2 cellular contexts compared by ENCODE assay signal in the genomic region with DNA sequence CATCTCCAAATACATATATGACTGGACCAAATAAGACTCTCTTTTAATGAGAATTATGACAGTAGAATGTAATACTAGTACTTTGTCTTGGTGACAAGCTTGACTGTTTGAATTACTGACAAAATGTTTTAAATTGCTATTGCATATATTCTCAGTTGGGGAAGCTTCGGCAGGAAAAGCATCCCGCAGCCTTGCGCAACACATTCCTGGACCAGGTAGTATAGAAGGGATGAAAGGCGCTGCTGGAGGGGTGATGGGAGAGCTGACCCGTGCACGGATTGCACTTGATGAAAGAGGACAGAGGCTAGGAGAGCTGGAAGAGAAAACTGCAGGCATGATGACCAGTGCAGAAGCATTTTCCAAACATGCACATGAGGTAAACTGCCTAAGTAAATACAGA.
TF ChIP-seq lines count a peak whose summit lies in the region.

No MANE protein-coding gene starts in this region.

TF ChIP-seq in GM23338, 12 proteins besides CTCF, POLR2A, EP300 and RAD21 (continues in another document):
- TF ChIP-seq, protein P1, sequence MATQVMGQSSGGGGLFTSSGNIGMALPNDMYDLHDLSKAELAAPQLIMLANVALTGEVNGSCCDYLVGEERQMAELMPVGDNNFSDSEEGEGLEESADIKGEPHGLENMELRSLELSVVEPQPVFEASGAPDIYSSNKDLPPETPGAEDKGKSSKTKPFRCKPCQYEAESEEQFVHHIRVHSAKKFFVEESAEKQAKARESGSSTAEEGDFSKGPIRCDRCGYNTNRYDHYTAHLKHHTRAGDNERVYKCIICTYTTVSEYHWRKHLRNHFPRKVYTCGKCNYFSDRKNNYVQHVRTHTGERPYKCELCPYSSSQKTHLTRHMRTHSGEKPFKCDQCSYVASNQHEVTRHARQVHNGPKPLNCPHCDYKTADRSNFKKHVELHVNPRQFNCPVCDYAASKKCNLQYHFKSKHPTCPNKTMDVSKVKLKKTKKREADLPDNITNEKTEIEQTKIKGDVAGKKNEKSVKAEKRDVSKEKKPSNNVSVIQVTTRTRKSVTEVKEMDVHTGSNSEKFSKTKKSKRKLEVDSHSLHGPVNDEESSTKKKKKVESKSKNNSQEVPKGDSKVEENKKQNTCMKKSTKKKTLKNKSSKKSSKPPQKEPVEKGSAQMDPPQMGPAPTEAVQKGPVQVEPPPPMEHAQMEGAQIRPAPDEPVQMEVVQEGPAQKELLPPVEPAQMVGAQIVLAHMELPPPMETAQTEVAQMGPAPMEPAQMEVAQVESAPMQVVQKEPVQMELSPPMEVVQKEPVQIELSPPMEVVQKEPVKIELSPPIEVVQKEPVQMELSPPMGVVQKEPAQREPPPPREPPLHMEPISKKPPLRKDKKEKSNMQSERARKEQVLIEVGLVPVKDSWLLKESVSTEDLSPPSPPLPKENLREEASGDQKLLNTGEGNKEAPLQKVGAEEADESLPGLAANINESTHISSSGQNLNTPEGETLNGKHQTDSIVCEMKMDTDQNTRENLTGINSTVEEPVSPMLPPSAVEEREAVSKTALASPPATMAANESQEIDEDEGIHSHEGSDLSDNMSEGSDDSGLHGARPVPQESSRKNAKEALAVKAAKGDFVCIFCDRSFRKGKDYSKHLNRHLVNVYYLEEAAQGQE (IDR thresholded peaks at IDR 0.05; ENCODE audit: unreplicated experiment): no peak
- TF ChIP-seq NANOG (IDR thresholded peaks at IDR 0.05; ENCODE audit: borderline replicate concordance): no peak
- TF ChIP-seq STAT1 (IDR thresholded peaks at IDR 0.05; ENCODE audit: unreplicated experiment): no peak
- no peak for TF ChIP-seq ZNF331 (CRISPR knock-in tag; IDR thresholded peaks at IDR 0.05; ENCODE audit: low read depth)
- TF ChIP-seq POLR2AphosphoS5 (IDR thresholded peaks at IDR 0.05; ENCODE audit: low read depth): no peak
- no peak for TF ChIP-seq JUNB (IDR thresholded peaks at IDR 0.05; ENCODE audit: unreplicated experiment)
- TF ChIP-seq EZH2 (IDR thresholded peaks at IDR 0.05; ENCODE audit: low read depth, unreplicated experiment): no peak
- TF ChIP-seq, protein P2, sequence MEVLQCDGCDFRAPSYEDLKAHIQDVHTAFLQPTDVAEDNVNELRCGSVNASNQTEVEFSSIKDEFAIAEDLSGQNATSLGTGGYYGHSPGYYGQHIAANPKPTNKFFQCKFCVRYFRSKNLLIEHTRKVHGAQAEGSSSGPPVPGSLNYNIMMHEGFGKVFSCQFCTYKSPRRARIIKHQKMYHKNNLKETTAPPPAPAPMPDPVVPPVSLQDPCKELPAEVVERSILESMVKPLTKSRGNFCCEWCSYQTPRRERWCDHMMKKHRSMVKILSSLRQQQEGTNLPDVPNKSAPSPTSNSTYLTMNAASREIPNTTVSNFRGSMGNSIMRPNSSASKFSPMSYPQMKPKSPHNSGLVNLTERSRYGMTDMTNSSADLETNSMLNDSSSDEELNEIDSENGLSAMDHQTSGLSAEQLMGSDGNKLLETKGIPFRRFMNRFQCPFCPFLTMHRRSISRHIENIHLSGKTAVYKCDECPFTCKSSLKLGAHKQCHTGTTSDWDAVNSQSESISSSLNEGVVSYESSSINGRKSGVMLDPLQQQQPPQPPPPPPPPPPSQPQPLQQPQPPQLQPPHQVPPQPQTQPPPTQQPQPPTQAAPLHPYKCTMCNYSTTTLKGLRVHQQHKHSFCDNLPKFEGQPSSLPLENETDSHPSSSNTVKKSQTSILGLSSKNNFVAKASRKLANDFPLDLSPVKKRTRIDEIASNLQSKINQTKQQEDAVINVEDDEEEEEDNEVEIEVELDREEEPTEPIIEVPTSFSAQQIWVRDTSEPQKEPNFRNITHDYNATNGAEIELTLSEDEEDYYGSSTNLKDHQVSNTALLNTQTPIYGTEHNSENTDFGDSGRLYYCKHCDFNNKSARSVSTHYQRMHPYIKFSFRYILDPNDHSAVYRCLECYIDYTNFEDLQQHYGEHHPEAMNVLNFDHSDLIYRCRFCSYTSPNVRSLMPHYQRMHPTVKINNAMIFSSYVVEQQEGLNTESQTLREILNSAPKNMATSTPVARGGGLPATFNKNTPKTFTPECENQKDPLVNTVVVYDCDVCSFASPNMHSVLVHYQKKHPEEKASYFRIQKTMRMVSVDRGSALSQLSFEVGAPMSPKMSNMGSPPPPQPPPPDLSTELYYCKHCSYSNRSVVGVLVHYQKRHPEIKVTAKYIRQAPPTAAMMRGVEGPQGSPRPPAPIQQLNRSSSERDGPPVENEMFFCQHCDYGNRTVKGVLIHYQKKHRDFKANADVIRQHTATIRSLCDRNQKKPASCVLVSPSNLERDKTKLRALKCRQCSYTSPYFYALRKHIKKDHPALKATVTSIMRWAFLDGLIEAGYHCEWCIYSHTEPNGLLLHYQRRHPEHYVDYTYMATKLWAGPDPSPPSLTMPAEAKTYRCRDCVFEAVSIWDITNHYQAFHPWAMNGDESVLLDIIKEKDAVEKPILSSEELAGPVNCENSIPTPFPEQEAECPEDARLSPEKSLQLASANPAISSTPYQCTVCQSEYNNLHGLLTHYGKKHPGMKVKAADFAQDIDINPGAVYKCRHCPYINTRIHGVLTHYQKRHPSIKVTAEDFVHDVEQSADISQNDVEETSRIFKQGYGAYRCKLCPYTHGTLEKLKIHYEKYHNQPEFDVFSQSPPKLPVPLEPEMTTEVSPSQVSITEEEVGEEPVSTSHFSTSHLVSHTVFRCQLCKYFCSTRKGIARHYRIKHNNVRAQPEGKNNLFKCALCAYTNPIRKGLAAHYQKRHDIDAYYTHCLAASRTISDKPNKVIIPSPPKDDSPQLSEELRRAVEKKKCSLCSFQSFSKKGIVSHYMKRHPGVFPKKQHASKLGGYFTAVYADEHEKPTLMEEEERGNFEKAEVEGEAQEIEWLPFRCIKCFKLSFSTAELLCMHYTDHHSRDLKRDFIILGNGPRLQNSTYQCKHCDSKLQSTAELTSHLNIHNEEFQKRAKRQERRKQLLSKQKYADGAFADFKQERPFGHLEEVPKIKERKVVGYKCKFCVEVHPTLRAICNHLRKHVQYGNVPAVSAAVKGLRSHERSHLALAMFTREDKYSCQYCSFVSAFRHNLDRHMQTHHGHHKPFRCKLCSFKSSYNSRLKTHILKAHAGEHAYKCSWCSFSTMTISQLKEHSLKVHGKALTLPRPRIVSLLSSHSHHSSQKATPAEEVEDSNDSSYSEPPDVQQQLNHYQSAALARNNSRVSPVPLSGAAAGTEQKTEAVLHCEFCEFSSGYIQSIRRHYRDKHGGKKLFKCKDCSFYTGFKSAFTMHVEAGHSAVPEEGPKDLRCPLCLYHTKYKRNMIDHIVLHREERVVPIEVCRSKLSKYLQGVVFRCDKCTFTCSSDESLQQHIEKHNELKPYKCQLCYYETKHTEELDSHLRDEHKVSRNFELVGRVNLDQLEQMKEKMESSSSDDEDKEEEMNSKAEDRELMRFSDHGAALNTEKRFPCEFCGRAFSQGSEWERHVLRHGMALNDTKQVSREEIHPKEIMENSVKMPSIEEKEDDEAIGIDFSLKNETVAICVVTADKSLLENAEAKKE (CRISPR knock-in tag; IDR thresholded peaks at IDR 0.05): no peak
- TF ChIP-seq EZH2phosphoT487 (IDR thresholded peaks at IDR 0.05; ENCODE audit: unreplicated experiment): no peak
- TF ChIP-seq CREB1 (CRISPR knock-in tag; IDR thresholded peaks at IDR 0.05; ENCODE audit: low read depth): no peak
- no peak for TF ChIP-seq ZNF114 (CRISPR knock-in tag; IDR thresholded peaks at IDR 0.05)

TF ChIP-seq in SK-N-SH, 30 proteins besides CTCF, POLR2A, EP300 and RAD21 (continued from another document):
- TF ChIP-seq, protein P3, sequence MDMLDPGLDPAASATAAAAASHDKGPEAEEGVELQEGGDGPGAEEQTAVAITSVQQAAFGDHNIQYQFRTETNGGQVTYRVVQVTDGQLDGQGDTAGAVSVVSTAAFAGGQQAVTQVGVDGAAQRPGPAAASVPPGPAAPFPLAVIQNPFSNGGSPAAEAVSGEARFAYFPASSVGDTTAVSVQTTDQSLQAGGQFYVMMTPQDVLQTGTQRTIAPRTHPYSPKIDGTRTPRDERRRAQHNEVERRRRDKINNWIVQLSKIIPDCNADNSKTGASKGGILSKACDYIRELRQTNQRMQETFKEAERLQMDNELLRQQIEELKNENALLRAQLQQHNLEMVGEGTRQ (IDR thresholded peaks at IDR 0.05; ENCODE audit: borderline replicate concordance, low read depth, low read length): no peak
- TF ChIP-seq TAF1 (IDR thresholded peaks at IDR 0.05; ENCODE audit: borderline replicate concordance, low read depth, low read length): no peak
- no peak for TF ChIP-seq EZH2phosphoT487 (IDR thresholded peaks at IDR 0.05; ENCODE audit: borderline replicate concordance, low read depth)
- no peak for TF ChIP-seq RFX5 (IDR thresholded peaks at IDR 0.05; ENCODE audit: low read length)
- no peak for TF ChIP-seq JUND (IDR thresholded peaks at IDR 0.05)
- TF ChIP-seq SIN3A (IDR thresholded peaks at IDR 0.05; ENCODE audit: borderline replicate concordance, low read depth, low read length): no peak
- TF ChIP-seq, protein P4, sequence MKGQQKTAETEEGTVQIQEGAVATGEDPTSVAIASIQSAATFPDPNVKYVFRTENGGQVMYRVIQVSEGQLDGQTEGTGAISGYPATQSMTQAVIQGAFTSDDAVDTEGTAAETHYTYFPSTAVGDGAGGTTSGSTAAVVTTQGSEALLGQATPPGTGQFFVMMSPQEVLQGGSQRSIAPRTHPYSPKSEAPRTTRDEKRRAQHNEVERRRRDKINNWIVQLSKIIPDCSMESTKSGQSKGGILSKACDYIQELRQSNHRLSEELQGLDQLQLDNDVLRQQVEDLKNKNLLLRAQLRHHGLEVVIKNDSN (IDR thresholded peaks at IDR 0.05; ENCODE audit: borderline replicate concordance, low read depth): no peak
- no peak for TF ChIP-seq TEAD4 (IDR thresholded peaks at IDR 0.05; ENCODE audit: borderline replicate concordance, insufficient read depth)
TF ChIP-seq in SK-N-SH: peak in this region for 0.
